In the genomic region with DNA sequence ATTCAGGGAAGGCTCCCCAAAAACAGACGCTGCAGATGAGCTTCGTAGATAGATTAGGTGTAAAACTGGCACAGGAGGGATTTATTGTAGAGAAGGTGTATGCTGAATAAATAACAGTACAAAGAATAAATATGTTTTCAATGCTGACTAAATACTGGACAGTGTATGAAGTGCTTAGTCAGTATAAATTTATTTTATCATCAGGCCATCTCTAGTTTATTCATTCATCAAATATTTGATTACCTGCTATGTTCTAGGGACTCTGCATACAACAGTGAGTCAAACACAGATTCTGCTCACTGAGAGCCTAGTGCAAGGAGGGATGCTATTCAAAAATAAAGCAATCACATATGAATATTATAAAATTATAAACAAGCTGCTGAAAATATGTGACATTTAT, we compare ENCODE assay signal across 17 cellular contexts.
"Had no signal": no experiment of that assay in that cellular context is flagged by ENCODE, and none has a peak within 500 bp of the region (broad histone marks: within the 10 kb centered on the region; RNA-seq: fewer than 3 reads in every experiment).

No MANE protein-coding gene starts in this region.

- ATAC-seq: activated naive CD8-positive, alpha-beta T cell treated with anti-CD3 and anti-CD28 coated beads, Interleukin-2, amount 50 U/mL, for 24 hours; left lobe of liver; lower lobe of right lung; stimulated activated naive B cell treated with anti-CD40 and anti-IgM and Interleukin-4, amounts not matched to agents 10 μg/mL and 1 μg/mL and 100 μg/mL, for 72 hours had no signal

- H3K4me3 ChIP-seq: lower lobe of right lung, transverse colon had no signal

- H3K27me3 ChIP-seq: transverse colon had no signal

- H3K36me3 ChIP-seq: lower lobe of right lung, transverse colon had no signal

- H3K4me1 ChIP-seq: lower lobe of right lung, transverse colon had no signal

- DNase-seq: activated CD4-positive, alpha-beta T cell treated with anti-CD3 and anti-CD28 coated beads for 4 hours; activated CD4-positive, alpha-beta T cell treated with anti-CD3 and anti-CD28 coated beads, Interleukin-2, amount 50 U/mL, for 48 hours; activated CD4-positive, CD25-positive, alpha-beta regulatory T cell; activated CD8-positive, alpha-beta memory T cell treated with anti-CD3 and anti-CD28 coated beads, Interleukin-2, amount 50 U/mL, for 48 hours; activated naive CD4-positive, alpha-beta T cell treated with anti-CD3 and anti-CD28 coated beads for 36 hours; activated naive CD8-positive, alpha-beta T cell treated with anti-CD3 and anti-CD28 coated beads, Interleukin-2, amount 50 U/mL, for 24 hours; activated T-cell treated with anti-CD3 and anti-CD28 coated beads, Interleukin-2, amount 50 U/mL, for 48 hours; foreskin fibroblast; lower lobe of right lung; naive B cell; stimulated activated CD4-positive, alpha-beta T cell treated with anti-CD3 and anti-CD28 coated beads, Interleukin-2, amount 100 ng/mL, for 48 hours; stimulated activated CD8-positive, alpha-beta memory T cell treated with anti-CD3 and anti-CD28 coated beads, Interleukin-4, amount 100 ng/mL, for 48 hours; stimulated activated naive B cell treated with anti-CD40 and anti-IgM and Interleukin-4, amounts not matched to agents 10 μg/mL and 1 μg/mL and 100 μg/mL, for 72 hours; T1000; transverse colon had no signal

- H3K9me3 ChIP-seq: lower lobe of right lung had no signal

- H3K27ac ChIP-seq: lower lobe of right lung, transverse colon had no signal

- FAIRE-seq: urothelium cell line had no signal
